8 cellular contexts compared by ENCODE assay signal in the genomic region with DNA sequence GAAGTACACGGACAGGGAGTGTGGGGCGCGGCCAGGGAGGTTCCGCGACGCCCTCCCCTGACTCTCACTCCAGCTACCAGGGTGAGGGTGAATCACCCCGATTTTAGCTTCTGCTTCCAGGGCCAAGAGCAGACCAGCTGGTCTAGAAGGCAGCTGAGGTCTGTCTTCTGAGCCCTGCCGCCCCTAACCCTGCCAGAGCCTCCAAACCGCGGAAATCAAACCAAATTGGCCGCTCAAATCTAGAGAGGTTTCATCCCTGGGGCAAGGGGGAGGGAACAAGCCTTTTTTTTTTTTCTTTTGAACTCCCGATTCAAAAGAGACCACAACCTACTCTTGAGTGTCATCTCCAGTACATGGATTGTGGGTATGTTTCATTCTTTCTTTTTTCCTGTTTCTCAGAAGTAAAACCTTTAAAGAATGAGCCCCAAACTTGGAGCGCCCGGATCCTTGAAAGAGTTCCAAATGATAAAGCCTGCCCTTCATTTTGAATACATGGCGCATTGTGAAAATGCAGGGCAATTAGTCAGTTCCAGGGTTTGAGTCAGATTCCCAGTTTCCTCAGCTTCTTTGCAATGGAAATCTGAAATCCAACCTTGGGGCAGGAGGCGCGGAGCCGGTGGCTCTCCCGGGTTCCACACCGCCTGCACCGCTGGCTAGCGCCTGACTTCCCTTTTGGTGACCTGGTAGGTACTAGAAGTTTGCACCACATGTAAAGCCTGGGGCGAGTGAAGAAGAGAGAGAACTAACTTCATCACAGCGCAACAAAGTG. TPM values are rescaled to one million over a fixed set of nuclear protein-coding genes. Genes with fewer than 3 reads are reported as not detected.
DNase-seq lines count a peak whose midpoint lies in the region; ATAC-seq and TF ChIP-seq lines count a peak whose summit lies in the region.

No MANE protein-coding gene starts in this region.

- H3K27me3 Mint-ChIP-seq in progenitor cell of endocrine pancreas: peaks cover 94% of the 10 kb centered on the region

- peaks cover 18% of the 10 kb centered on the region for H3K4me1 ChIP-seq in DND-41 (ENCODE audit: insufficient read depth, low read length)
- H3K4me1 ChIP-seq in heart left ventricle: peaks cover 3 to 82% (median 45%) of the 10 kb centered on the region in 12 donors

- no peaks in the 10 kb centered on the region for H3K9me3 Mint-ChIP-seq in progenitor cell of endocrine pancreas (ENCODE audit: low read depth)

- no peak overlapping the region for H3K4me3 ChIP-seq in DND-41 (ENCODE audit: low read depth in 1 of 2, low read length in 2 of 2)
- H3K4me3 ChIP-seq in WI38 (ENCODE audit: low read depth, low read length): peak overlapping the region; percentile 35
- H3K4me3 ChIP-seq in heart left ventricle: peak overlapping the region in 9 of 12 donors; percentile 28 to 84 (median 44)

- peak overlapping the region; percentile 39; the same call in 1 of the 2 replicates for H3K4me2 ChIP-seq in DND-41 (ENCODE audit: insufficient read depth, low read length)

- ATAC-seq in DND-41 (ENCODE audit: insufficient read depth, low read depth) (peak; percentile 70), heart left ventricle (peak in 1 of 4 donors; percentile 32), HG03469 (IDR thresholded peaks at IDR 0.05; ENCODE audit: unreplicated experiment) (no peak)

- DNase-seq in DND-41: peak; percentile 48
- DNase-seq in heart left ventricle: peak in 3 of 5 donors; percentile 59 to 70 (median 61)
- DNase-seq in progenitor cell of endocrine pancreas (ENCODE audit: low spot score, unreplicated experiment): no peak
- DNase-seq in activated effector memory CD4-positive, alpha-beta T cell treated with Interleukin-2 at 50 U/mL for 16 hours: no peak
- no peak for DNase-seq in NCI-H510A treated with DMSO at 0.1 percent for 48 hours (lab: John Stamatoyannopoulos, UW)
- no peak for DNase-seq in activated effector memory CD4-positive, alpha-beta T cell treated with anti-CD3 and anti-CD28 coated beads, Interleukin-2, amount 50 U/mL, for 16 hours

- H3K9me3 ChIP-seq in DND-41 (ENCODE audit: insufficient read depth, low read length, severe bottlenecking) (no peaks in the 10 kb centered on the region), heart left ventricle (no peaks in the 10 kb centered on the region)

- H3K27ac Mint-ChIP-seq in progenitor cell of endocrine pancreas: peak overlapping the region; percentile 3

- intact Hi-C loops in heart left ventricle (cut with DNase I): loop anchor here in 3 of 10 donors (5.0 to 10.0 kb wide), 2 partner anchors 110 to 128 kb away; no protein-coding TSS in a partner anchor

- H3K36me3 Mint-ChIP-seq in progenitor cell of endocrine pancreas (ENCODE audit: insufficient read depth): peaks cover 2% of the 10 kb centered on the region

- H3K27me3 ChIP-seq in DND-41 (ENCODE audit: insufficient read depth, low read length, poor library complexity): peaks cover 51% of the 10 kb centered on the region
- peaks cover 0 to 39% (median 13%) of the 10 kb centered on the region in 9 donors for H3K27me3 ChIP-seq in heart left ventricle

- 13 to 35% (median 24%) methylated on average over 23 to 24 of the region's 24 CpGs for WGBS in heart left ventricle, 4 donors

- H3K27ac ChIP-seq in DND-41 (ENCODE audit: low read length) (no peak overlapping the region), heart left ventricle (peak overlapping the region; percentile 4 to 84 (median 50))

- no peaks in the 10 kb centered on the region for H3K36me3 ChIP-seq in DND-41 (ENCODE audit: insufficient read depth, low read length)
- no peaks in the 10 kb centered on the region for H3K36me3 ChIP-seq in heart left ventricle

- no peaks in the 10 kb centered on the region for H3K79me2 ChIP-seq in DND-41 (ENCODE audit: insufficient read depth, low read length)

- peak in 1 of 2 donors; percentile 26 for TF ChIP-seq POLR2A in heart left ventricle (IDR thresholded peaks at IDR 0.05)

- H3K4me1 Mint-ChIP-seq in progenitor cell of endocrine pancreas (ENCODE audit: low read depth): peaks cover 34% of the 10 kb centered on the region

- H2AFZ ChIP-seq in DND-41 (ENCODE audit: low read depth, low read length): no peak overlapping the region

- TF ChIP-seq CTCF in DND-41 (IDR thresholded peaks at IDR 0.05; ENCODE audit: borderline replicate concordance, extremely low read depth, low read length, poor library complexity, severe bottlenecking) (no peak), WI38 (IDR thresholded peaks at IDR 0.05; ENCODE audit: low read depth, low read length) (no peak), heart left ventricle (IDR thresholded peaks at IDR 0.05) (no peak), progenitor cell of endocrine pancreas (IDR thresholded peaks at IDR 0.05; ENCODE audit: unreplicated experiment) (no peak)

- H4K20me1 ChIP-seq in DND-41 (ENCODE audit: insufficient read depth, low read length): 0 out of 2 replicates have a peak, but pooled peaks cover 6% of the 10 kb centered on the region

- H3K9ac ChIP-seq in DND-41 (ENCODE audit: low read depth, low read length): no peak overlapping the region

- H3K4me3 Mint-ChIP-seq in progenitor cell of endocrine pancreas (ENCODE audit: low read depth): no peak overlapping the region

RNA-seq across cellular contexts. Expression of gene ZFHX3, which starts 16.5 kb away (rescaled TPM):
- total RNA-seq in heart left ventricle (10 to 100 TPM in 6 of 9 donors, 1 to 10 TPM in 3; 7.8 to 21.6 (median 14.5) TPM), progenitor cell of endocrine pancreas (48.9 and 54.0 TPM in 2 replicates)
- 1 to 10 TPM; 3.8 to 4.0 TPM for polyA plus RNA-seq in heart left ventricle

Comparison
In these comparisons a context has a peak if more than half of its experiments do, and no peak if none do; other contexts are left out.
1. DNase-seq: peak in DND-41 (single experiment) and heart left ventricle (3 of 5); none in progenitor cell of endocrine pancreas (single experiment), activated effector memory CD4-positive, alpha-beta T cell treated with Interleukin-2 at 50 U/mL for 16 hours (single experiment), NCI-H510A treated with DMSO at 0.1 percent for 48 hours (single experiment) and activated effector memory CD4-positive, alpha-beta T cell treated with anti-CD3 and anti-CD28 coated beads, Interleukin-2, amount 50 U/mL, for 16 hours (single experiment).
2. H3K4me3 ChIP-seq: peak in WI38 (single experiment) and heart left ventricle (9 of 12); none in DND-41 (0 of 2).